ENCODE assay signal across 30 cellular contexts in the genomic region with DNA sequence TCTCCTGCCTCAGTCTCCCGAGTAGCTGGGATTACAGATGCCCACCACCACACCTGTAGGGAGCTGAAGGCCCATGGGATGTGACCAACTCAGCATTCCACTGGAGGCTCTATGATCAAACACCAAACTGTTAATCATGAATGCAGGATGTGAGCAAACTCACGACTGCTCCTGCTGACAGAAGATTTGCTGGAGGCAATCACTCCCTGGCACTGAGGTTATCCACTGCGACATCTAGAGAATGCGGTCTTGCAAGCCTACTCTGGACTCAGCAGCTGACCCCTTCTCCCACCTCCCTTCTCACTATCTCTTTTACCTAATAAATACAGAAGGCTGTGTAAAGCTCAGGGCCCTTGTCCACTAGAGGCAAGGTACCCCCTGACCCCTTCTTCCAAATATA.
"Had no signal": no experiment of that assay in that cellular context is flagged by ENCODE, and none has a peak within 500 bp of the region (broad histone marks: within the 10 kb centered on the region; RNA-seq: fewer than 3 reads in every experiment).

No MANE protein-coding gene starts in this region.

- H3K4me1 ChIP-seq: adrenal gland, breast epithelium, SJCRH30 had no signal

- H3K9ac ChIP-seq: SK-N-SH had no signal

- H3K4me3 ChIP-seq: adrenal gland, breast epithelium, MG63, PC-9, SJCRH30 had no signal

- H3K36me3 ChIP-seq: adrenal gland, breast epithelium, MG63, SJCRH30, WERI-Rb-1 had no signal

- ATAC-seq: activated CD4-positive, alpha-beta T cell treated with anti-CD3 and anti-CD28 coated beads for 36 hours; activated T-helper 17 cell treated with anti-CD3 and anti-CD28 coated beads, Interleukin-2, amount 50 U/mL, for 72 hours had no signal

- H3K27me3 ChIP-seq: adrenal gland, breast epithelium, MG63, SJCRH30 had no signal

- H3K4me2 ChIP-seq: PC-9, SK-N-SH had no signal

- DNase-seq: activated CD4-positive, alpha-beta memory T cell treated with anti-CD3 and anti-CD28 coated beads, Interleukin-2, amount 10 ng/mL, durations not matched to agents 7 days and 5 days; activated CD4-positive, alpha-beta T cell treated with anti-CD3 and anti-CD28 coated beads for 36 hours; activated CD4-positive, alpha-beta T cell treated with anti-CD3 and anti-CD28 coated beads, Interleukin-2, amount 50 U/mL, for 1 hour; activated gamma-delta T cell treated with Interleukin-2 at 50 U/mL for 16 hours; activated naive CD4-positive, alpha-beta T cell treated with anti-CD3 and anti-CD28 coated beads, Interleukin-2, amount 50 U/mL, for 16 hours; activated naive CD8-positive, alpha-beta T cell treated with anti-CD3 and anti-CD28 coated beads, Interleukin-2, amount 10 ng/mL, durations not matched to agents 7 days and 5 days; activated T-cell treated with anti-CD3 and anti-CD28 coated beads for 4 hours; activated T-cell treated with anti-CD3 and anti-CD28 coated beads, Interleukin-2, amount 50 U/mL, for 48 hours; adrenal gland; aorta; central memory CD4-positive, alpha-beta T cell; MG63; MV-4-11; NCI-H1092 treated with DMSO at 0.1 percent for 48 hours; NCI-H1417 treated with DMSO at 0.1 percent for 48 hours; NCI-H1694; NCI-H2029; NCI-H2107; NCI-H2171 treated with DMSO at 0.1 percent for 48 hours; NCI-H345; NCI-H510A; NCI-H69; NK-92 treated with Interleukin-12 subunit alpha and Interleukin-12 subunit beta, amount 100 ng/mL, for 24 hours; SJCRH30; SK-N-SH; T-helper 1 cell; WERI-Rb-1 had no signal

- H3K27ac ChIP-seq: adrenal gland, breast epithelium, PC-9, SJCRH30, WERI-Rb-1 had no signal
